Comparison of ENCODE assay signal across 8 cellular contexts in genomic region chr2:137838255-137839092, GRCh38.
DNase-seq lines count a peak whose midpoint lies in the region; ATAC-seq and TF ChIP-seq lines count a peak whose summit lies in the region.

No MANE protein-coding gene starts in this region.

- in situ Hi-C loops in GM13977 (cut with MboI; ENCODE audit: low pct_unique_long_range_greater_than_20kb, low sequenced_read_pairs, unreplicated experiment) = loop anchor here (25.0 kb wide), 1 partner anchor 376 kb away; no protein-coding TSS in a partner anchor

- H3K27ac Mint-ChIP-seq in MCF 10A (ENCODE audit: low read depth, unreplicated experiment) = no peak overlapping the region

- H3K9me3 Mint-ChIP-seq in MCF 10A (ENCODE audit: unreplicated experiment) = no peaks in the 10 kb centered on the region

- H3K27me3 Mint-ChIP-seq in MCF 10A (ENCODE audit: insufficient read depth, unreplicated experiment) = no peaks in the 10 kb centered on the region

- H3K4me1 Mint-ChIP-seq in MCF 10A (ENCODE audit: insufficient read depth, unreplicated experiment) = no peaks in the 10 kb centered on the region

- no TSS peak for BruUV-seq in MCF 10A (replicated peaks; lab: Mats Ljungman, UMichigan)

- intact Hi-C loops in MCF 10A (cut with micrococcal nuclease) = loop anchor here (1.0 to 10.0 kb wide), 6 partner anchors 184 to 1926 kb away; no protein-coding TSS in a partner anchor

- DNase-seq in AG08396 (ENCODE audit: low spot score) = peak; percentile 62
- DNase-seq in GM13977 (ENCODE audit: low spot score) = peak; percentile 21
- peak; percentile 70 for DNase-seq in NCI-H345 treated with DMSO at 0.1 percent for 48 hours (lab: John Stamatoyannopoulos, UW; ENCODE audit: unreplicated experiment)
- DNase-seq in MCF 10A (ENCODE audit: unreplicated experiment) = peak; percentile 57
- DNase-seq in left lobe of liver (ENCODE audit: low spot score) = no peak
- DNase-seq in stimulated activated CD4-positive, alpha-beta T cell treated with anti-CD3 and anti-CD28 coated beads, Interleukin-1b, Interleukin-23, amount 100 ng/mL, for 48 hours = no peak
- no peak for DNase-seq in activated CD4-positive, CD25-positive, alpha-beta regulatory T cell treated with anti-CD3 and anti-CD28 coated beads, Interleukin-2, amount 50 U/mL, for 72 hours

- H3K36me3 Mint-ChIP-seq in MCF 10A (ENCODE audit: insufficient read depth, unreplicated experiment) = no peaks in the 10 kb centered on the region

- H3K4me3 Mint-ChIP-seq in MCF 10A (ENCODE audit: unreplicated experiment) = no peak overlapping the region

- peak; percentile 51 for TF ChIP-seq CTCF in GM13977 (IDR thresholded peaks at IDR 0.05; ENCODE audit: extremely low read depth, insufficient read depth, missing control alignments)
- TF ChIP-seq CTCF in MCF 10A (IDR thresholded peaks at IDR 0.05; ENCODE audit: unreplicated experiment) = peak; percentile 57

- ATAC-seq in HG03045 (IDR thresholded peaks at IDR 0.05; ENCODE audit: unreplicated experiment) (peak; percentile 58), left lobe of liver (peak; percentile 91)

- CTCF ChIA-PET in MCF 10A (lab: Yijun Ruan, JAX) = interaction anchor here (0.6 to 3.3 kb wide), 39 partner anchors 11 to 1968 kb away, joined by 3 to 41 read pairs (median 4); no protein-coding TSS in a partner anchor

- POLR2A ChIA-PET in MCF 10A (lab: Yijun Ruan, JAX) = no interaction called here

Comparison
In these comparisons a context has a peak if more than half of its experiments do, and no peak if none do; other contexts are left out.
1. DNase-seq: peak in AG08396 (single experiment), GM13977 (single experiment), NCI-H345 treated with DMSO at 0.1 percent for 48 hours (single experiment) and MCF 10A (single experiment); none in left lobe of liver (single experiment), stimulated activated CD4-positive, alpha-beta T cell treated with anti-CD3 and anti-CD28 coated beads, Interleukin-1b, Interleukin-23, amount 100 ng/mL, for 48 hours (single experiment) and activated CD4-positive, CD25-positive, alpha-beta regulatory T cell treated with anti-CD3 and anti-CD28 coated beads, Interleukin-2, amount 50 U/mL, for 72 hours (single experiment).